In genomic region chr1:1411626-1412025, GRCh38 we compare ENCODE assay signal across 16 cellular contexts. TPM values are rescaled to one million over a fixed set of nuclear protein-coding genes. Genes with fewer than 3 reads are reported as not detected.
"Had no signal": no experiment of that assay in that cellular context is flagged by ENCODE, and none has a peak within 500 bp of the region (broad histone marks: within the 10 kb centered on the region; RNA-seq: fewer than 3 reads in every experiment).

No MANE protein-coding gene starts in this region.

- H3K9me3 ChIP-seq: heart left ventricle, upper lobe of right lung had no signal

- H3K9me3 Mint-ChIP-seq: activated CD8-positive, alpha-beta T cell treated with anti-CD3 and anti-CD28 coated beads for 36 hours; activated naive CD4-positive, alpha-beta T cell treated with anti-CD3 and anti-CD28 coated beads, Interleukin-2, amount 50 U/mL, for 72 hours had no signal

- H3K27me3 Mint-ChIP-seq: activated CD8-positive, alpha-beta T cell treated with anti-CD3 and anti-CD28 coated beads for 36 hours; T-helper 17 cell had no signal

- H3K4me1 Mint-ChIP-seq: T-helper 17 cell had no signal

- ATAC-seq: activated CD8-positive, alpha-beta T cell treated with anti-CD3 and anti-CD28 coated beads for 36 hours; heart left ventricle; stimulated activated naive CD8-positive, alpha-beta T cell treated with anti-CD3 and anti-CD28 coated beads, Interleukin-15, Interleukin-2, amounts not matched to agents 100 U/mL and 50 U/mL, for 24 hours; T-helper 17 cell; upper lobe of right lung had no signal

- H3K27me3 ChIP-seq: heart left ventricle, upper lobe of right lung had no signal

- H3K36me3 ChIP-seq: heart left ventricle, neutrophil, upper lobe of right lung had no signal

- H3K27ac Mint-ChIP-seq: activated CD8-positive, alpha-beta T cell treated with anti-CD3 and anti-CD28 coated beads for 36 hours; dendritic cell treated with granulocyte-macrophage colony-stimulating factor and Interleukin-4, amounts not matched to agents 40 ng/mL and 50 ng/mL, for 4 days; T-helper 17 cell had no signal

- H3K4me3 Mint-ChIP-seq: activated CD8-positive, alpha-beta T cell treated with anti-CD3 and anti-CD28 coated beads for 36 hours; dendritic cell treated with granulocyte-macrophage colony-stimulating factor and Interleukin-4, amounts not matched to agents 40 ng/mL and 50 ng/mL, for 4 days had no signal

- H3K4me3 ChIP-seq: heart left ventricle, skin epidermis, upper lobe of right lung had no signal

- DNase-seq: activated CD8-positive, alpha-beta T cell treated with anti-CD3 and anti-CD28 coated beads for 36 hours; activated gamma-delta T cell; activated T-cell treated with anti-CD3 and anti-CD28 coated beads, Interleukin-2, amount 50 U/mL, for 48 hours; cerebellar nuclear complex; effector memory CD4-positive, alpha-beta T cell; foreskin melanocyte; heart left ventricle; mammary epithelial cell; stimulated activated CD4-positive, alpha-beta T cell treated with anti-CD3 and anti-CD28 coated beads, Interleukin-4, amount 100 ng/mL, for 24 hours; stimulated activated naive CD8-positive, alpha-beta T cell treated with anti-CD3 and anti-CD28 coated beads, Interleukin-15, Interleukin-2, amounts not matched to agents 100 U/mL and 50 U/mL, for 24 hours; T-helper 17 cell; upper lobe of right lung had no signal

- H3K27ac ChIP-seq: heart left ventricle, neutrophil, skin epidermis, upper lobe of right lung had no signal

RNA-seq across cellular contexts. Expression of gene ANKRD65, which starts 9.4 kb away (rescaled TPM):
- total RNA-seq: activated CD8-positive, alpha-beta T cell treated with anti-CD3 and anti-CD28 coated beads for 36 hours; T-helper 17 cell had no signal

RNA-seq across cellular contexts. Expression of gene VWA1, which starts 23.9 kb away (rescaled TPM):
- total RNA-seq: T-helper 17 cell had no signal
